In the genomic region with DNA sequence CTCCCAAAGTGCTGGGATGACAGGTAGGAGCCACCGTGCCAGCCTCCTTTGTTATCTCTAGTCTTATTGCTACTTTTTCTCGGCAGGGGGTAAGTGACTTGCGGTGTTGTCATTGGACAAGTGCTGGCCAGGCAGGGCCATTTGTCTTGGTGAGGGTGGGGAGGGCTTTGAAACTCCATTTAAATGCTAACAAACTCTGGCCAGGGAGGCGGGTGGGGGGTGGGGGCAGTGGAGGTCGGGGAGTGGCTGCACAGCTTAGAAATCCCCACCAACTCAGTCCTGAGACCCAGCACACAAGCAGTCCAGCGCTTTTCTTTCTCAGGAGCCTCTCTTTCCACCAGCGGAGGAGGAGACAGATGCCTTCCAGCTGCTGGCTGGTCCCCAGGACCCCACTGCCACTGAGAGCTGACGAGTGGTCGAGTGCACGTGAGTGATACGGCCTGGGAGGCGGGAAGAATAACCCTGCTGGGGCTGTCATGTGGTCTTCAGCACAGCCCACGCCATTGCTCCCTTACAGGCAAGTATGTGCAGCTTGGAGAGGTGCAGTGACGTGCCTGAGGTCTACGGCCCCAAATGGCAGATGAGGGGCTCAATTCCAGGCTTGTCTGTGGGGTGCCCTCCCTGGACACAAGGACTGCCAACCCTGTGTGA, we compare ENCODE assay signal across 1 cellular context.
TF ChIP-seq lines count a peak whose summit lies in the region.

No MANE protein-coding gene starts in this region.

TF ChIP-seq in K562, 482 proteins besides CTCF, POLR2A, EP300 and RAD21:
- TF ChIP-seq, protein P1, sequence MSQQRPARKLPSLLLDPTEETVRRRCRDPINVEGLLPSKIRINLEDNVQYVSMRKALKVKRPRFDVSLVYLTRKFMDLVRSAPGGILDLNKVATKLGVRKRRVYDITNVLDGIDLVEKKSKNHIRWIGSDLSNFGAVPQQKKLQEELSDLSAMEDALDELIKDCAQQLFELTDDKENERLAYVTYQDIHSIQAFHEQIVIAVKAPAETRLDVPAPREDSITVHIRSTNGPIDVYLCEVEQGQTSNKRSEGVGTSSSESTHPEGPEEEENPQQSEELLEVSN (IDR thresholded peaks at IDR 0.05; ENCODE audit: borderline replicate concordance in 1 of 2, extremely low read depth in 1 of 2, insufficient read depth in 1 of 2, insufficient read length in 1 of 2, low read depth in 1 of 2, low read length in 1 of 2, poor library complexity in 1 of 2, severe bottlenecking in 1 of 2), result peak; percentile 77 to 95
- TF ChIP-seq ZFPM2 (CRISPR knock-in tag; IDR thresholded peaks at IDR 0.05) (no peak), MGA (IDR thresholded peaks at IDR 0.05) (peak; percentile 45), HEY1 (CRISPR knock-in tag; IDR thresholded peaks at IDR 0.05; ENCODE audit: borderline replicate concordance) (no peak), ZNF12 (CRISPR knock-in tag; IDR thresholded peaks at IDR 0.05) (no peak), PKNOX1 (IDR thresholded peaks at IDR 0.05) (0 out of 2 replicates have a peak, but pooled peaks have one; percentile 1), MAX (CRISPR knock-in tag; IDR thresholded peaks at IDR 0.05) (peak; percentile 44; the same call in 1 of the 2 replicates), TEAD4 (IDR thresholded peaks at IDR 0.05; ENCODE audit: low read length) (no peak), TEAD4 (CRISPR knock-in tag; IDR thresholded peaks at IDR 0.05; ENCODE audit: borderline replicate concordance) (no peak), ILF3 (IDR thresholded peaks at IDR 0.05; ENCODE audit: borderline replicate concordance) (no peak), L3MBTL2 (IDR thresholded peaks at IDR 0.05) (0 out of 2 replicates have a peak, but pooled peaks have one; percentile 19), THAP7 (CRISPR knock-in tag; IDR thresholded peaks at IDR 0.05) (no peak)
- TF ChIP-seq, protein P2, sequence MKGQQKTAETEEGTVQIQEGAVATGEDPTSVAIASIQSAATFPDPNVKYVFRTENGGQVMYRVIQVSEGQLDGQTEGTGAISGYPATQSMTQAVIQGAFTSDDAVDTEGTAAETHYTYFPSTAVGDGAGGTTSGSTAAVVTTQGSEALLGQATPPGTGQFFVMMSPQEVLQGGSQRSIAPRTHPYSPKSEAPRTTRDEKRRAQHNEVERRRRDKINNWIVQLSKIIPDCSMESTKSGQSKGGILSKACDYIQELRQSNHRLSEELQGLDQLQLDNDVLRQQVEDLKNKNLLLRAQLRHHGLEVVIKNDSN (CRISPR knock-in tag; IDR thresholded peaks at IDR 0.05), result peak; percentile 35; the same call in 1 of the 2 replicates
TF ChIP-seq in K562: peak in this region for 6.
